20 cellular contexts compared by ENCODE assay signal in genomic region chr17:61593404-61593803, GRCh38. TPM values are rescaled to one million over a fixed set of nuclear protein-coding genes. Genes with fewer than 3 reads are reported as not detected.
"Had no signal": no experiment of that assay in that cellular context is flagged by ENCODE, and none has a peak within 500 bp of the region (broad histone marks: within the 10 kb centered on the region; RNA-seq: fewer than 3 reads in every experiment).

No MANE protein-coding gene starts in this region.

- H3K27ac ChIP-seq: gastrocnemius medialis, ovary, tibial artery, uterus had no signal

- H3K4me1 ChIP-seq: gastrocnemius medialis, tibial artery, uterus had no signal

- H3K9me3 ChIP-seq: gastrocnemius medialis, ovary, tibial artery, uterus had no signal

- ATAC-seq: activated CD8-positive, alpha-beta memory T cell treated with anti-CD3 and anti-CD28 coated beads, Interleukin-2, amount 10 ng/mL, durations not matched to agents 7 days and 5 days; activated T-cell treated with anti-CD3 and anti-CD28 coated beads, Interleukin-2, amount 50 U/mL, for 4 hours; esophagus mucosa; gastrocnemius medialis; left ventricle myocardium superior had no signal

- H3K36me3 ChIP-seq: gastrocnemius medialis, ovary, tibial artery, uterus had no signal

- FAIRE-seq: bronchial epithelial cell, keratinocyte had no signal

- H3K27me3 ChIP-seq: ovary, uterus had no signal

- H3K4me3 ChIP-seq: gastrocnemius medialis, ovary, tibial artery, uterus had no signal

- DNase-seq: activated CD4-positive, alpha-beta T cell treated with anti-CD3 and anti-CD28 coated beads for 1 hour; activated CD4-positive, alpha-beta T cell treated with anti-CD3 and anti-CD28 coated beads, Interleukin-2, amount 50 U/mL, for 48 hours; activated CD8-positive, alpha-beta memory T cell treated with anti-CD3 and anti-CD28 coated beads, Interleukin-2, amount 10 ng/mL, durations not matched to agents 7 days and 5 days; activated gamma-delta T cell treated with Interleukin-2 at 50 U/mL for 16 hours; activated T-cell treated with anti-CD3 and anti-CD28 coated beads, Interleukin-2, amount 50 U/mL, for 4 hours; aorta; gastrocnemius medialis; left ventricle myocardium superior; mesenchymal stem cell; ovary; stimulated activated CD4-positive, alpha-beta T cell treated with anti-CD3 and anti-CD28 coated beads, Interleukin-15, amount 100 ng/mL, for 24 hours; tibial artery; uterus had no signal

RNA-seq across cellular contexts. Expression of gene NACA2, which starts 2.4 kb away (rescaled TPM):
- total RNA-seq: activated CD8-positive, alpha-beta memory T cell treated with anti-CD3 and anti-CD28 coated beads, Interleukin-2, amount 10 ng/mL, durations not matched to agents 7 days and 5 days; activated T-cell treated with anti-CD3 and anti-CD28 coated beads, Interleukin-2, amount 50 U/mL, for 4 hours; aorta; bronchial epithelial cell; chondrocyte; dermis microvascular lymphatic vessel endothelial cell; esophagus mucosa; gastrocnemius medialis; left ventricle myocardium superior; ovary; skeletal muscle tissue; T-helper 2 cell treated with Interferon-gamma antibody and Interleukin-4, amounts not matched to agents 100 ng/mL and 5 ng/mL, for 36 hours; uterus had no signal
